Comparison of ENCODE assay signal across 19 cellular contexts in genomic region chr6:128743974-128744765, GRCh38.
DNase-seq lines count a peak whose midpoint lies in the region; ATAC-seq and TF ChIP-seq lines count a peak whose summit lies in the region.
"Had no signal": no experiment of that assay in that cellular context is flagged by ENCODE, and none has a peak within 500 bp of the region (broad histone marks: within the 10 kb centered on the region; RNA-seq: fewer than 3 reads in every experiment).

No MANE protein-coding gene starts in this region.

- H3K9me2 ChIP-seq in HCT116 (ENCODE audit: insufficient read depth), result peaks cover 5% of the 10 kb centered on the region; the same call in 1 of the 2 replicates

- WGBS in lower leg skin, 2 donors, result 52 to 56% methylated on average over 5 of the region's 5 CpGs

- no peaks in the 10 kb centered on the region for H3K36me3 ChIP-seq in HCT116 (ENCODE audit: control insufficient read depth in 1 of 2, insufficient read depth in 2 of 2, low read length in 2 of 2)
- H3K36me3 ChIP-seq in iPS-18a (ENCODE audit: control insufficient read depth, low read depth, low read length), result no peaks in the 10 kb centered on the region
- no peaks in the 10 kb centered on the region for H3K36me3 ChIP-seq in breast epithelium

- H3K27ac ChIP-seq in HCT116 (ENCODE audit: low read depth, low read length), result no peak overlapping the region
- peak overlapping the region; percentile 95 for H3K27ac ChIP-seq in iPS-18a (ENCODE audit: low read length)
- H3K27ac ChIP-seq in breast epithelium, result no peak overlapping the region
- H3K27ac ChIP-seq: foreskin keratinocyte had no signal

- ATAC-seq in HCT116, result no peak
- no peak for ATAC-seq in HG02588 (IDR thresholded peaks at IDR 0.05; ENCODE audit: unreplicated experiment)
- ATAC-seq: foreskin keratinocyte, PC-3 had no signal

- TF ChIP-seq CTCF in HCT116 (IDR thresholded peaks at IDR 0.05 in 2 of 3, conservative IDR thresholded peaks at IDR 0.05 in 1 of 3; ENCODE audit: borderline replicate concordance in 1 of 3, insufficient read depth in 1 of 3, low read depth in 2 of 3, low read length in 2 of 3), result no peak
- no peak for TF ChIP-seq CTCF in breast epithelium (IDR thresholded peaks at IDR 0.05)
- TF ChIP-seq CTCF in lower leg skin (IDR thresholded peaks at IDR 0.05), result no peak

- intact Hi-C loops in HCT116 (cut with micrococcal nuclease) (no loop called here), breast epithelium (cut with DNase I; ENCODE audit: low total_unique reads) (no loop called here), lower leg skin (cut with DNase I; ENCODE audit: low total_unique reads) (no loop called here)

- peak overlapping the region; percentile 71 for H2AFZ ChIP-seq in HCT116 (ENCODE audit: low read depth, low read length, poor library complexity, severe bottlenecking)

- no peaks in the 10 kb centered on the region for H3K79me2 ChIP-seq in HCT116 (ENCODE audit: insufficient read depth, low read length)

- no peak overlapping the region for H3K4me2 ChIP-seq in HCT116 (ENCODE audit: low read length)

- POLR2A ChIA-PET in HCT116 (lab: Charles Lee), result no interaction called here

- no peak overlapping the region for H3K9ac ChIP-seq in HCT116 (ENCODE audit: low read length)
- H3K9ac ChIP-seq in iPS-18a (ENCODE audit: low read length), result peak overlapping the region; percentile 61

- BruUV-seq in HCT116 (replicated peaks; lab: Mats Ljungman, UMichigan), result no TSS peak

- H3K4me3 ChIP-seq in HCT116 (replicated peaks in 1 of 2; ENCODE audit: low read depth in 1 of 2, low read length in 2 of 2) (no peak overlapping the region), iPS-18a (ENCODE audit: low read length) (peak overlapping the region; percentile 37), breast epithelium (no peak overlapping the region), lower leg skin (ENCODE audit: low read depth, poor library complexity, severe bottlenecking) (no peak overlapping the region)

- H3K4me1 ChIP-seq in HCT116 (ENCODE audit: control insufficient read depth in 1 of 2, insufficient read depth in 2 of 2, low read length in 2 of 2) (peaks cover 0 to 2% of the 10 kb centered on the region in 2 experiments; a peak in 3 of 4 replicates), iPS-18a (ENCODE audit: control insufficient read depth, low read depth, low read length) (peaks cover 30% of the 10 kb centered on the region), breast epithelium (no peaks in the 10 kb centered on the region)

- TF ChIP-seq POLR2A in HCT116 (IDR thresholded peaks at IDR 0.05; ENCODE audit: borderline replicate concordance, extremely low read depth, insufficient read depth, insufficient read length) (no peak), breast epithelium (IDR thresholded peaks at IDR 0.05) (no peak), lower leg skin (IDR thresholded peaks at IDR 0.05) (no peak)

- RAD21 ChIA-PET in HCT116 (lab: Charles Lee; ENCODE audit: low non-redundant PET in 1 of 2, low total read pairs in 2 of 2, uncharacterized antibody in 2 of 2, unreplicated experiment in 2 of 2), result no interaction called here

- DNase-seq in HCT116 (ENCODE audit: low read depth, low spot score) (no peak), astrocyte of the hippocampus (ENCODE audit: low read depth, low spot score) (peak; percentile 3), superior temporal gyrus (ENCODE audit: extremely low spot score) (peak; percentile 68), breast epithelium (ENCODE audit: low spot score in 2 of 2) (no peak), lower leg skin (ENCODE audit: low spot score in 2 of 2) (no peak)
- DNase-seq: activated CD4-positive, alpha-beta T cell treated with anti-CD3 and anti-CD28 coated beads for 1 hour; activated gamma-delta T cell treated with Interleukin-2 at 50 U/mL for 16 hours; activated T-cell treated with anti-CD3 and anti-CD28 coated beads, Interleukin-2, amount 50 U/mL, for 1 hour; amniotic stem cell; CD4-positive, alpha-beta memory T cell; central memory CD4-positive, alpha-beta T cell; foreskin keratinocyte; Kasumi-1; NCI-H1694 treated with DMSO at 0.1 percent for 48 hours; NCI-H774; PC-3; SHP77 treated with DMSO at 0.1 percent for 48 hours had no signal

- no peaks in the 10 kb centered on the region for H3K27me3 ChIP-seq in HCT116 (ENCODE audit: insufficient read depth, low read length)
- H3K27me3 ChIP-seq in iPS-18a (ENCODE audit: control insufficient read depth, insufficient read depth, low read length), result no peaks in the 10 kb centered on the region
- no peaks in the 10 kb centered on the region for H3K27me3 ChIP-seq in breast epithelium
- H3K27me3 ChIP-seq: foreskin keratinocyte had no signal

- no peaks in the 10 kb centered on the region for H3K9me3 ChIP-seq in HCT116 (ENCODE audit: control insufficient read depth in 1 of 2, insufficient read depth in 1 of 2, low read depth in 1 of 2, low read length in 2 of 2)
- peaks cover 7% of the 10 kb centered on the region for H3K9me3 ChIP-seq in iPS-18a (ENCODE audit: control insufficient read depth, low read depth, low read length)
- no peaks in the 10 kb centered on the region for H3K9me3 ChIP-seq in breast epithelium

- CTCF ChIA-PET in HCT116 (lab: Charles Lee), result interaction anchor here (1.2 kb wide), 1 partner anchor 13 kb away, joined by 4 read pairs; no protein-coding TSS in a partner anchor

- H4K20me1 ChIP-seq in HCT116 (ENCODE audit: insufficient read depth), result no peaks in the 10 kb centered on the region

- no peak for TF ChIP-seq RAD21 in HCT116 (IDR thresholded peaks at IDR 0.05; ENCODE audit: low read depth)

TF ChIP-seq in HCT116, 20 proteins besides CTCF, POLR2A, EP300 and RAD21:
- TF ChIP-seq SP1 (IDR thresholded peaks at IDR 0.05; ENCODE audit: low read depth) (no peak), EZH2phosphoT487 (IDR thresholded peaks at IDR 0.05; ENCODE audit: borderline replicate concordance) (no peak), ZNF274 (IDR thresholded peaks at IDR 0.05; ENCODE audit: low read depth, low read length) (no peak), EGR1 (IDR thresholded peaks at IDR 0.05; ENCODE audit: low read depth) (no peak), FOSL1 (IDR thresholded peaks at IDR 0.05; ENCODE audit: low read depth) (no peak), MAX (IDR thresholded peaks at IDR 0.05) (no peak), SRF (IDR thresholded peaks at IDR 0.05; ENCODE audit: low read depth) (no peak), CBX3 (IDR thresholded peaks at IDR 0.05; ENCODE audit: low read depth) (no peak), EZH2 (IDR thresholded peaks at IDR 0.05) (no peak), REST (IDR thresholded peaks at IDR 0.05; ENCODE audit: low read depth) (no peak), TCF7L2 (IDR thresholded peaks at IDR 0.05; ENCODE audit: borderline replicate concordance, extremely low read depth, insufficient read depth, insufficient read length) (no peak), POLR2AphosphoS5 (IDR thresholded peaks at IDR 0.05; ENCODE audit: low read depth, low read length) (no peak), ELF1 (IDR thresholded peaks at IDR 0.05; ENCODE audit: borderline replicate concordance, low read depth) (no peak), JUND (IDR thresholded peaks at IDR 0.05) (no peak), CEBPB (IDR thresholded peaks at IDR 0.05; ENCODE audit: low read depth) (no peak), ATF3 (IDR thresholded peaks at IDR 0.05) (no peak)

Comparison
In these comparisons a context has a peak if more than half of its experiments do, and no peak if none do; other contexts are left out.
1. DNase-seq: peak in astrocyte of the hippocampus (single experiment) and superior temporal gyrus (single experiment); none in HCT116 (single experiment), breast epithelium (0 of 2) and lower leg skin (0 of 2).